ENCODE assay signal across 33 cellular contexts in genomic region chr1:93317943-93318342, GRCh38.
"Had no signal": no experiment of that assay in that cellular context is flagged by ENCODE, and none has a peak within 500 bp of the region (broad histone marks: within the 10 kb centered on the region; RNA-seq: fewer than 3 reads in every experiment).

No MANE protein-coding gene starts in this region.

- H3K9me3 ChIP-seq: adrenal gland, body of pancreas, breast epithelium had no signal

- H3K4me3 ChIP-seq: adrenal gland, body of pancreas, breast epithelium had no signal

- H3K27ac ChIP-seq: adrenal gland, body of pancreas, brain microvascular endothelial cell, breast epithelium, VCaP had no signal

- H3K4me3 Mint-ChIP-seq: activated B cell treated with CpG ODN at 0.5 μM for 24 hours; activated CD4-positive, alpha-beta memory T cell treated with anti-CD3 and anti-CD28 coated beads for 36 hours; activated CD4-positive, alpha-beta T cell treated with anti-CD3 and anti-CD28 coated beads, Interleukin-2, amount 10 ng/mL, durations not matched to agents 24 days and 14 days; activated CD8-positive, alpha-beta T cell treated with anti-CD3 and anti-CD28 coated beads for 36 hours; activated naive CD4-positive, alpha-beta T cell treated with anti-CD3 and anti-CD28 coated beads for 36 hours; activated naive CD8-positive, alpha-beta T cell treated with anti-CD3 and anti-CD28 coated beads for 36 hours; activated T-cell treated with anti-CD3 and anti-CD28 coated beads, Interleukin-2, amount 50 U/mL, for 4 hours; activated T-cell treated with anti-CD3 and anti-CD28 coated beads, Interleukin-2, amount 50 U/mL, for 72 hours; activated T-helper 1 cell treated with anti-CD3 and anti-CD28 coated beads, Interleukin-12 subunit alpha, Interleukin-12 subunit beta, Interleukin-2, Interleukin-4 antibody, amounts not matched to agents 30 ng/mL and 10 ng/mL and 1 ng/mL, durations not matched to agents 14 hours and 24 hours and 36 hours; activated T-helper 17 cell treated with anti-CD3 and anti-CD28 coated beads, Interleukin-2, amount 50 U/mL, for 72 hours; T-helper 2 cell treated with Interferon-gamma antibody and Interleukin-4, amounts not matched to agents 5 μg/mL and 100 μg/mL, for 36 hours had no signal

- H3K4me1 Mint-ChIP-seq: activated B cell treated with CpG ODN at 0.5 μM for 24 hours; activated CD4-positive, alpha-beta T cell treated with anti-CD3 and anti-CD28 coated beads, Interleukin-2, amount 10 ng/mL, durations not matched to agents 24 days and 14 days; activated naive CD8-positive, alpha-beta T cell treated with anti-CD3 and anti-CD28 coated beads for 36 hours; activated T-helper 17 cell treated with anti-CD3 and anti-CD28 coated beads, Interleukin-2, amount 50 U/mL, for 72 hours had no signal

- ATAC-seq: activated CD8-positive, alpha-beta T cell treated with anti-CD3 and anti-CD28 coated beads for 36 hours; activated naive CD4-positive, alpha-beta T cell treated with anti-CD3 and anti-CD28 coated beads, Interleukin-2, amount 50 U/mL, for 72 hours; activated T-cell treated with anti-CD3 and anti-CD28 coated beads, Interleukin-2, amount 50 U/mL, for 4 hours; activated T-cell treated with anti-CD3 and anti-CD28 coated beads, Interleukin-2, amount 50 U/mL, for 72 hours; activated T-helper 17 cell treated with anti-CD3 and anti-CD28 coated beads, Interleukin-2, amount 50 U/mL, for 72 hours; body of pancreas had no signal

- H3K27me3 ChIP-seq: adrenal gland, body of pancreas, brain microvascular endothelial cell, breast epithelium had no signal

- H3K27ac Mint-ChIP-seq: activated B cell treated with CpG ODN at 0.5 μM for 24 hours; activated CD4-positive, alpha-beta memory T cell treated with anti-CD3 and anti-CD28 coated beads for 36 hours; activated CD4-positive, alpha-beta T cell treated with anti-CD3 and anti-CD28 coated beads, Interleukin-2, amount 10 ng/mL, durations not matched to agents 24 days and 14 days; activated CD8-positive, alpha-beta T cell treated with anti-CD3 and anti-CD28 coated beads for 36 hours; activated naive CD4-positive, alpha-beta T cell treated with anti-CD3 and anti-CD28 coated beads for 36 hours; activated naive CD8-positive, alpha-beta T cell treated with anti-CD3 and anti-CD28 coated beads for 36 hours; activated T-cell treated with anti-CD3 and anti-CD28 coated beads, Interleukin-2, amount 50 U/mL, for 72 hours; activated T-helper 1 cell treated with anti-CD3 and anti-CD28 coated beads, Interleukin-12 subunit alpha, Interleukin-12 subunit beta, Interleukin-2, Interleukin-4 antibody, amounts not matched to agents 30 ng/mL and 10 ng/mL and 1 ng/mL, durations not matched to agents 14 hours and 24 hours and 36 hours; activated T-helper 17 cell treated with anti-CD3 and anti-CD28 coated beads, Interleukin-2, amount 50 U/mL, for 72 hours; T-helper 2 cell treated with Interferon-gamma antibody and Interleukin-4, amounts not matched to agents 5 μg/mL and 100 μg/mL, for 36 hours had no signal

- FAIRE-seq: TTC549 had no signal

- H3K27me3 Mint-ChIP-seq: activated B cell treated with CpG ODN at 0.5 μM for 24 hours; activated CD4-positive, alpha-beta memory T cell treated with anti-CD3 and anti-CD28 coated beads for 36 hours; activated CD4-positive, alpha-beta T cell treated with anti-CD3 and anti-CD28 coated beads, Interleukin-2, amount 10 ng/mL, durations not matched to agents 24 days and 14 days; activated CD8-positive, alpha-beta T cell treated with anti-CD3 and anti-CD28 coated beads for 36 hours; activated naive CD8-positive, alpha-beta T cell treated with anti-CD3 and anti-CD28 coated beads for 36 hours; activated T-helper 17 cell treated with anti-CD3 and anti-CD28 coated beads, Interleukin-2, amount 50 U/mL, for 72 hours had no signal

- H3K36me3 ChIP-seq: adrenal gland, brain microvascular endothelial cell, breast epithelium had no signal

- H3K9me3 Mint-ChIP-seq: activated B cell treated with CpG ODN at 0.5 μM for 24 hours; activated CD4-positive, alpha-beta memory T cell treated with anti-CD3 and anti-CD28 coated beads for 36 hours; activated CD4-positive, alpha-beta T cell treated with anti-CD3 and anti-CD28 coated beads, Interleukin-2, amount 10 ng/mL, durations not matched to agents 24 days and 14 days; activated CD8-positive, alpha-beta T cell treated with anti-CD3 and anti-CD28 coated beads for 36 hours; activated naive CD4-positive, alpha-beta T cell treated with anti-CD3 and anti-CD28 coated beads for 36 hours; activated naive CD4-positive, alpha-beta T cell treated with anti-CD3 and anti-CD28 coated beads, Interleukin-2, amount 50 U/mL, for 72 hours; activated naive CD8-positive, alpha-beta T cell treated with anti-CD3 and anti-CD28 coated beads for 36 hours; activated T-cell treated with anti-CD3 and anti-CD28 coated beads, Interleukin-2, amount 50 U/mL, for 4 hours; activated T-cell treated with anti-CD3 and anti-CD28 coated beads, Interleukin-2, amount 50 U/mL, for 72 hours; activated T-helper 1 cell treated with anti-CD3 and anti-CD28 coated beads, Interleukin-12 subunit alpha, Interleukin-12 subunit beta, Interleukin-2, Interleukin-4 antibody, amounts not matched to agents 30 ng/mL and 10 ng/mL and 1 ng/mL, durations not matched to agents 14 hours and 24 hours and 36 hours; activated T-helper 17 cell treated with anti-CD3 and anti-CD28 coated beads, Interleukin-2, amount 50 U/mL, for 72 hours; T-helper 2 cell treated with Interferon-gamma antibody and Interleukin-4, amounts not matched to agents 5 μg/mL and 100 μg/mL, for 36 hours had no signal

- DNase-seq: activated B cell treated with CpG ODN at 0.5 μM for 24 hours; activated CD4-positive, alpha-beta memory T cell treated with anti-CD3 and anti-CD28 coated beads for 36 hours; activated CD4-positive, alpha-beta T cell treated with anti-CD3 and anti-CD28 coated beads for 4 hours; activated CD4-positive, alpha-beta T cell treated with anti-CD3 and anti-CD28 coated beads, Interleukin-2, amount 10 ng/mL, durations not matched to agents 24 days and 14 days; activated CD4-positive, alpha-beta T cell treated with anti-CD3 and anti-CD28 coated beads, Interleukin-2, amount 50 U/mL, for 1 hour; activated CD4-positive, alpha-beta T cell treated with anti-CD3 and anti-CD28 coated beads, Interleukin-2, amount 50 U/mL, for 4 hours; activated CD4-positive, CD25-positive, alpha-beta regulatory T cell treated with anti-CD3 and anti-CD28 coated beads, Interleukin-2, amount 50 U/mL, for 72 hours; activated CD8-positive, alpha-beta memory T cell treated with anti-CD3 and anti-CD28 coated beads, Interleukin-2, amount 50 U/mL, for 4 hours; activated CD8-positive, alpha-beta T cell treated with anti-CD3 and anti-CD28 coated beads for 36 hours; activated effector memory CD4-positive, alpha-beta T cell treated with anti-CD3 and anti-CD28 coated beads, Interleukin-2, amount 50 U/mL, for 16 hours; activated gamma-delta T cell treated with Interleukin-2 at 50 U/mL for 16 hours; activated naive CD4-positive, alpha-beta T cell; activated naive CD4-positive, alpha-beta T cell treated with anti-CD3 and anti-CD28 coated beads for 36 hours; activated naive CD4-positive, alpha-beta T cell treated with anti-CD3 and anti-CD28 coated beads, Interleukin-2, amount 50 U/mL, for 16 hours; activated naive CD8-positive, alpha-beta T cell treated with anti-CD3 and anti-CD28 coated beads for 36 hours; activated T-cell treated with anti-CD3 and anti-CD28 coated beads for 4 hours; activated T-cell treated with anti-CD3 and anti-CD28 coated beads, Interleukin-2, amount 50 U/mL, for 1 hour; activated T-cell treated with anti-CD3 and anti-CD28 coated beads, Interleukin-2, amount 50 U/mL, for 4 hours; activated T-cell treated with anti-CD3 and anti-CD28 coated beads, Interleukin-2, amount 50 U/mL, for 72 hours; amniotic stem cell; brain microvascular endothelial cell; central memory CD4-positive, alpha-beta T cell; T-helper 2 cell; T-helper 9 cell had no signal

- H3K4me1 ChIP-seq: adrenal gland, body of pancreas, breast epithelium had no signal

- H3K36me3 Mint-ChIP-seq: activated naive CD4-positive, alpha-beta T cell treated with anti-CD3 and anti-CD28 coated beads, Interleukin-2, amount 50 U/mL, for 72 hours had no signal
